2 cellular contexts compared by ENCODE assay signal in the genomic region with DNA sequence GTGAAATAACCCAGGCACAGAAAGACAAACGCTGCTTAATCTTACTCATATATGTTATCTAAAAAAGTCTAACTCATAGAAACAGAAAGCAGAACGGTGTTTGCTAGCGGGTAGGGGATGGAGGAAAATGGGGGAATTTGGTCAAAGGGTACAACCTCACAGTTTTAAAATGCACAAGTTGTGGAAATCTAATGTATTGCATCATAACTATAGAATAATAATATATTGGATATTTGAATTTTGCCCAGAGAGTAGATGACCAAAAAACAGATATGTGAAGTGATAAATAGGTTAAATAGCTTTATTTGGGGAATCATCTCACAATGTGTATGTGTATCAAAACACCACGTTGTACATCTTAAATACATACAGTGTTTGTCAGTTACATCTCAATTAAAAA.
TF ChIP-seq lines count a peak whose summit lies in the region.

No MANE protein-coding gene starts in this region.

TF ChIP-seq in IMR-90, 13 proteins besides CTCF, POLR2A, EP300 and RAD21:
- TF ChIP-seq BHLHE40 (IDR thresholded peaks at IDR 0.05; ENCODE audit: low read depth, low read length) (no peak), MAFK (IDR thresholded peaks at IDR 0.05; ENCODE audit: low read depth, low read length) (no peak), NFE2L2 (IDR thresholded peaks at IDR 0.05; ENCODE audit: low read depth, low read length) (no peak), CEBPB (IDR thresholded peaks at IDR 0.05; ENCODE audit: low read depth, low read length) (peak; percentile 63), MXI1 (IDR thresholded peaks at IDR 0.05; ENCODE audit: borderline replicate concordance, low read depth, low read length) (no peak)
- TF ChIP-seq, protein P1, sequence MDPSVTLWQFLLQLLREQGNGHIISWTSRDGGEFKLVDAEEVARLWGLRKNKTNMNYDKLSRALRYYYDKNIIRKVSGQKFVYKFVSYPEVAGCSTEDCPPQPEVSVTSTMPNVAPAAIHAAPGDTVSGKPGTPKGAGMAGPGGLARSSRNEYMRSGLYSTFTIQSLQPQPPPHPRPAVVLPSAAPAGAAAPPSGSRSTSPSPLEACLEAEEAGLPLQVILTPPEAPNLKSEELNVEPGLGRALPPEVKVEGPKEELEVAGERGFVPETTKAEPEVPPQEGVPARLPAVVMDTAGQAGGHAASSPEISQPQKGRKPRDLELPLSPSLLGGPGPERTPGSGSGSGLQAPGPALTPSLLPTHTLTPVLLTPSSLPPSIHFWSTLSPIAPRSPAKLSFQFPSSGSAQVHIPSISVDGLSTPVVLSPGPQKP (IDR thresholded peaks at IDR 0.05; ENCODE audit: borderline replicate concordance, low read depth, low read length) = no peak

TF ChIP-seq in K562, 482 proteins besides CTCF, POLR2A, EP300 and RAD21:
- TF ChIP-seq CEBPB (tag; IDR thresholded peaks at IDR 0.05) (peak; percentile 35; the same call in 1 of the 2 replicates), HSF4 (CRISPR knock-in tag; IDR thresholded peaks at IDR 0.05; ENCODE audit: borderline replicate concordance) (no peak), CBX5 (IDR thresholded peaks at IDR 0.05; ENCODE audit: borderline replicate concordance, low read depth) (no peak), NFRKB (IDR thresholded peaks at IDR 0.05; ENCODE audit: low read depth) (no peak), ETS2 (tag; IDR thresholded peaks at IDR 0.05; ENCODE audit: borderline replicate concordance, poor library complexity, severe bottlenecking) (no peak), HDGF (IDR thresholded peaks at IDR 0.05) (no peak), DDX20 (tag; IDR thresholded peaks at IDR 0.05; ENCODE audit: low read depth) (no peak), HDAC1 (IDR thresholded peaks at IDR 0.05) (no peak), STAT5B (CRISPR knock-in tag; IDR thresholded peaks at IDR 0.05) (no peak), ZNF75A (CRISPR knock-in tag; IDR thresholded peaks at IDR 0.05) (no peak), SIN3B (IDR thresholded peaks at IDR 0.05; ENCODE audit: low read depth) (no peak), PHB (CRISPR knock-in tag; IDR thresholded peaks at IDR 0.05) (no peak), MED1 (CRISPR knock-in tag; IDR thresholded peaks at IDR 0.05; ENCODE audit: borderline replicate concordance) (no peak), MEF2D (tag; conservative IDR thresholded peaks at IDR 0.05; ENCODE audit: low read depth) (no peak), TEAD1 (CRISPR knock-in tag; IDR thresholded peaks at IDR 0.05) (no peak), CEBPG (CRISPR knock-in tag; IDR thresholded peaks at IDR 0.05) (no peak), CEBPG (tag; conservative IDR thresholded peaks at IDR 0.05 in 1 of 2, IDR thresholded peaks at IDR 0.05 in 1 of 2) (peak; percentile 22 to 89; a peak in 2 of 4 replicates), ZNF224 (CRISPR knock-in tag; IDR thresholded peaks at IDR 0.05) (no peak)
- TF ChIP-seq, protein P2, sequence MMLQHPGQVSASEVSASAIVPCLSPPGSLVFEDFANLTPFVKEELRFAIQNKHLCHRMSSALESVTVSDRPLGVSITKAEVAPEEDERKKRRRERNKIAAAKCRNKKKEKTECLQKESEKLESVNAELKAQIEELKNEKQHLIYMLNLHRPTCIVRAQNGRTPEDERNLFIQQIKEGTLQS (IDR thresholded peaks at IDR 0.05) = peak; percentile 40; the same call in 1 of the 2 replicates
- TF ChIP-seq, protein P2 (CRISPR knock-in tag; conservative IDR thresholded peaks at IDR 0.05) = no peak
